Comparison of ENCODE assay signal across 37 cellular contexts in genomic region chr1:206886831-206887230, GRCh38. TPM values are rescaled to one million over a fixed set of nuclear protein-coding genes. Genes with fewer than 3 reads are reported as not detected.
"Had no signal": no experiment of that assay in that cellular context is flagged by ENCODE, and none has a peak within 500 bp of the region (broad histone marks: within the 10 kb centered on the region; RNA-seq: fewer than 3 reads in every experiment).

No MANE protein-coding gene starts in this region.

- H3K27me3 ChIP-seq: neural progenitor cell, right atrium auricular region, right lobe of liver, uterus had no signal

- H3K36me3 ChIP-seq: left ventricle myocardium inferior, neural progenitor cell, neutrophil, right atrium auricular region, right lobe of liver, tibial nerve, uterus had no signal

- H3K27me3 Mint-ChIP-seq: naive thymus-derived CD8-positive, alpha-beta T cell; stimulated activated memory B cell treated with anti-CD40 and anti-IgM and Interleukin-4, amounts not matched to agents 10 μg/mL and 1 μg/mL and 100 μg/mL, for 72 hours; stimulated activated naive CD8-positive, alpha-beta T cell treated with anti-CD3 and anti-CD28 coated beads, Interleukin-15, amount 100 ng/mL, for 72 hours had no signal

- H3K4me1 Mint-ChIP-seq: nephron, neural progenitor cell had no signal

- H3K27ac Mint-ChIP-seq: immature natural killer cell; nephron; neural progenitor cell; stimulated activated memory B cell treated with anti-CD40 and anti-IgM and Interleukin-4, amounts not matched to agents 10 μg/mL and 1 μg/mL and 100 μg/mL, for 72 hours; stimulated activated naive CD8-positive, alpha-beta T cell treated with anti-CD3 and anti-CD28 coated beads, Interleukin-15, amount 100 ng/mL, for 72 hours; type B pancreatic cell had no signal

- H3K4me3 Mint-ChIP-seq: immature natural killer cell; naive thymus-derived CD8-positive, alpha-beta T cell; nephron; neural progenitor cell; stimulated activated memory B cell treated with anti-CD40 and anti-IgM and Interleukin-4, amounts not matched to agents 10 μg/mL and 1 μg/mL and 100 μg/mL, for 72 hours; stimulated activated naive CD8-positive, alpha-beta T cell treated with anti-CD3 and anti-CD28 coated beads, Interleukin-15, amount 100 ng/mL, for 72 hours; type B pancreatic cell had no signal

- H3K9me3 Mint-ChIP-seq: immature natural killer cell; naive thymus-derived CD8-positive, alpha-beta T cell; neural progenitor cell; stimulated activated naive CD8-positive, alpha-beta T cell treated with anti-CD3 and anti-CD28 coated beads, Interleukin-15, amount 100 ng/mL, for 72 hours; type B pancreatic cell had no signal

- H2AFZ ChIP-seq: neural progenitor cell, parathyroid adenoma had no signal

- H3K9ac ChIP-seq: neural progenitor cell, parathyroid adenoma had no signal

- H3K9me3 ChIP-seq: left ventricle myocardium inferior, mucosa of descending colon, neutrophil, psoas muscle, right atrium auricular region, right lobe of liver, tibial nerve, uterus had no signal

- ATAC-seq: left colon; mucosa of descending colon; naive thymus-derived CD8-positive, alpha-beta T cell; psoas muscle; right lobe of liver; stimulated activated memory B cell treated with anti-CD40 and anti-IgM and Interleukin-4, amounts not matched to agents 10 μg/mL and 1 μg/mL and 100 μg/mL, for 72 hours; stimulated activated naive CD8-positive, alpha-beta T cell treated with anti-CD3 and anti-CD28 coated beads, Interleukin-15, amount 100 ng/mL, for 72 hours had no signal

- H3K4me3 ChIP-seq: left ventricle myocardium inferior, lung, mucosa of descending colon, neural progenitor cell, psoas muscle, right atrium auricular region, right lobe of liver, smooth muscle cell, tibial nerve, uterus had no signal

- H3K4me2 ChIP-seq: neural progenitor cell, smooth muscle cell had no signal

- H3K36me3 Mint-ChIP-seq: naive thymus-derived CD8-positive, alpha-beta T cell; neural progenitor cell; stimulated activated memory B cell treated with anti-CD40 and anti-IgM and Interleukin-4, amounts not matched to agents 10 μg/mL and 1 μg/mL and 100 μg/mL, for 72 hours; type B pancreatic cell had no signal

- DNase-seq: hypothalamus; immature natural killer cell; kidney glomerular epithelial cell; left colon; left ventricle myocardium inferior; midbrain; mucosa of descending colon; naive thymus-derived CD8-positive, alpha-beta T cell; occipital lobe; psoas muscle; right lobe of liver; stimulated activated CD4-positive, alpha-beta T cell treated with anti-CD3 and anti-CD28 coated beads, Interleukin-1b, Interleukin-23, amount 100 ng/mL, for 48 hours; stimulated activated CD4-positive, alpha-beta T cell treated with anti-CD3 and anti-CD28 coated beads, Interleukin-2, amount 100 ng/mL, for 48 hours; stimulated activated CD4-positive, alpha-beta T cell treated with anti-CD3 and anti-CD28 coated beads, Interleukin-4, amount 100 ng/mL, for 4 hours; stimulated activated CD8-positive, alpha-beta memory T cell treated with anti-CD3 and anti-CD28 coated beads, Interleukin-4, amount 100 ng/mL, for 48 hours; stimulated activated naive CD4-positive, alpha-beta T cell treated with Interleukin-2 at 50 U/mL for 16 hours; stimulated activated naive CD8-positive, alpha-beta T cell treated with anti-CD3 and anti-CD28 coated beads, Interleukin-15, amount 100 ng/mL, for 72 hours; substantia nigra; uterus had no signal

- H3K4me1 ChIP-seq: neural progenitor cell, parathyroid adenoma, right atrium auricular region, tibial nerve, uterus had no signal

- H3K27ac ChIP-seq: left ventricle myocardium inferior, neural progenitor cell, neutrophil, parathyroid adenoma, psoas muscle, right atrium auricular region, right lobe of liver, tibial nerve, uterus had no signal

RNA-seq across cellular contexts. Expression of gene IL24, which starts 10.4 kb away (rescaled TPM):
- total RNA-seq: left colon; left ventricle myocardium inferior; lower leg skin; lung; mesenteric fat pad; mucosa of descending colon; myocyte; naive thymus-derived CD8-positive, alpha-beta T cell; occipital lobe; osteocyte; posterior vena cava; right lobe of liver; skeletal muscle tissue; temporal lobe; tibial nerve; ureter; uterus had no signal

RNA-seq across cellular contexts. Expression of gene IL20, which starts 21.4 kb away (rescaled TPM):
- total RNA-seq: left colon; left ventricle myocardium inferior; lower leg skin; lung; mesenteric fat pad; mucosa of descending colon; myocyte; naive thymus-derived CD8-positive, alpha-beta T cell; osteocyte; posterior vena cava; right lobe of liver; skeletal muscle tissue; smooth muscle cell; temporal lobe; tibial nerve; ureter had no signal
- polyA plus RNA-seq: immature natural killer cell; naive thymus-derived CD8-positive, alpha-beta T cell; psoas muscle; smooth muscle cell had no signal

RNA-seq across cellular contexts. Expression of gene FCMR, which starts 34.9 kb away (rescaled TPM):
- total RNA-seq: myocyte, osteocyte, smooth muscle cell had no signal

RNA-seq across cellular contexts. Expression of gene PIGR, which starts 59.4 kb away (rescaled TPM):
- total RNA-seq: myocyte; naive thymus-derived CD8-positive, alpha-beta T cell; occipital lobe; osteocyte; right atrium auricular region; smooth muscle cell had no signal
- polyA plus RNA-seq: smooth muscle cell had no signal
